9 cellular contexts compared by ENCODE assay signal in the genomic region with DNA sequence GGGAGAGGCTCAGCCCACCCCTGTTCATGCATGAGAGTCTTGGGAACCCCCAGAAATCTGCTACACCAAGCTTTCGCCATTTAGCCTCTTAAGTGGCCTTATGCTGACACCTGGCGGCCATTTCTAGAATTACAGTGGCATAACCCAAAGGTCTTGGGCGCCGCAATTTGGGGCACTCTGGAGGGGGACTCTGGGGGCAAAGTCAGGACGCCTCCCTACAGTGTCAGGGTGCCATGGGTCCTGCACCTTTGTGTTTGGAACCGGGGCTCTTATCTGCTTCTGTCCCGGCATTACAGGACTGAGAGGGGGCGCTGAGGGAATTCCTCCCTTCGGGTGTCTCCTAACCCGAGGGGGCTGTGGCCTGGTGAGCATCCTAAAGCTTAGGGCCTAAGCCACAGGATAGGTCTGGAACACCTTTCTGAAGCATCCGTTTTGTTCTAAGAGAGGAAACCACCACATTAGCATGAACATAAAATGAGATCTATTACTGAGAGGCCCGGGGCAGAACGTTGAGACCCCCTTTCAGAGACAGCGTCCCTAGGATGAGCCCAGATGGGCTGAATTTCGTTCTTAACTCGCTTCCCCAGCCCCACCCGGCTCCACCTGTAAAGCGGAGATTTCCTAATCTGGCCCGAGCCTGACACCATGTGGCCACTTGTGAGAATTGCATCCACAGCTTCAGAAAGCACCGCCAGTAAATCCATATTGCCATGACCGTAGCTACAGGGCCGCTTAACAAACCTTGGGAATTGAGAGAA. TPM values are rescaled to one million over a fixed set of nuclear protein-coding genes. Genes with fewer than 3 reads are reported as not detected.
DNase-seq lines count a peak whose midpoint lies in the region; ATAC-seq and FAIRE-seq lines count a peak whose summit lies in the region.
"Had no signal": no experiment of that assay in that cellular context is flagged by ENCODE, and none has a peak within 500 bp of the region (broad histone marks: within the 10 kb centered on the region; RNA-seq: fewer than 3 reads in every experiment).

No MANE protein-coding gene starts in this region.

- ATAC-seq in GM19395 (IDR thresholded peaks at IDR 0.05; ENCODE audit: unreplicated experiment): no peak

- H3K36me3 ChIP-seq in small intestine (ENCODE audit: control insufficient read depth in 2 of 2, insufficient read depth in 2 of 2, low read length in 2 of 2): no peaks in the 10 kb centered on the region

- DNase-seq in NCI-H1436 (lab: John Stamatoyannopoulos, UW) (peak; percentile 77), NCI-H1436 treated with DMSO at 0.1 percent for 48 hours (lab: John Stamatoyannopoulos, UW) (no peak), NCI-H1930 (lab: John Stamatoyannopoulos, UW) (peak; percentile 31 to 78), astrocyte of the hippocampus (ENCODE audit: low read depth, low spot score) (peak; percentile 83), hippocampal formation (lab: John Stamatoyannopoulos, UW) (peak; percentile 45 to 59), small intestine (peak; percentile 75)

- peaks cover 6 to 15% of the 10 kb centered on the region in 2 donors for H3K27me3 ChIP-seq in small intestine (ENCODE audit: control insufficient read depth in 2 of 2, insufficient read depth in 2 of 2, low read length in 2 of 2)

- H3K27ac ChIP-seq in small intestine (ENCODE audit: low read depth in 1 of 2, low read length in 1 of 2): no peak overlapping the region
- H3K27ac ChIP-seq: skin epidermis had no signal

- no peaks in the 10 kb centered on the region for H3K4me1 ChIP-seq in small intestine (ENCODE audit: control insufficient read depth in 2 of 2, insufficient read depth in 1 of 2, low read depth in 1 of 2, low read length in 1 of 2)

- no peak overlapping the region for H3K4me3 ChIP-seq in small intestine (ENCODE audit: low read depth in 1 of 2, low read length in 2 of 2)
- H3K4me3 ChIP-seq: skin epidermis had no signal

- no peaks in the 10 kb centered on the region for H3K9me3 ChIP-seq in small intestine (ENCODE audit: control insufficient read depth, low read depth)

- FAIRE-seq in TTC549 (lab: Jason Lieb, UNC) (peak; percentile 76), small intestine (lab: Jason Lieb, UNC) (no peak)

- WGBS in small intestine, 3 donors: 2 to 3% (median 2%) methylated on average over 22 of the region's 22 CpGs

RNA-seq across cellular contexts. Expression of gene INS, which starts 9.3 kb away (rescaled TPM):
- 100 to 1,000 TPM in 1 of 3 donors, 10 to 100 TPM in 1, under 1 TPM in 1; 0.58 to 124 (median 60.8) TPM for polyA plus RNA-seq in small intestine

RNA-seq across cellular contexts. Expression of gene IGF2, which starts 12.5 kb away (rescaled TPM):
- polyA plus RNA-seq in small intestine: 10 to 100 TPM in 1 of 3 donors, under 1 TPM in 2; 0.45 to 20.4 (median 0.81) TPM

RNA-seq across cellular contexts. Expression of gene TH, which starts 19.9 kb away (rescaled TPM):
- polyA plus RNA-seq in small intestine: 1 to 10 TPM in 1 of 3 donors, not detected in 2; 1.7 TPM
